18 cellular contexts compared by ENCODE assay signal in the genomic region with DNA sequence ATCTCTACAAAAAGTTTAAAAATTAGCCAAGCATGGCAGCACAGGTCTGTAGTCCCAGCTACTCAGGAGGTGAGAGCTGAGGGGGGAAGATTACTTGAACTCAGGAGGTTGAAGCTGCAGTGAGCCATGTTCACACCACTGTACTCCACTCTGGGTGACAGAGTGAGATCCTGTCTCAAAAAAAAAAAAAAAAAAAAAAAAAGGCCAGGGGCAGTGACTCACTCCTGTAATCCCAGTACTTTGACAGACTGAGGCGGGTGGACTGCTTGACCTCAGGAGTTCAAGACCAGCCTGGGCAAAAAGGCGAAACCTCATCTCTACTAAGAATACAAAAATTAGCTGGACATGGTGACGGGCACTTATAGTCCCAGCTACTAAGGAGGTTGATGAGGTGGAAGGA. TPM values are rescaled to one million over a fixed set of nuclear protein-coding genes. Genes with fewer than 3 reads are reported as not detected.
A peak's percentile ranks its signal among the peaks of the same experiment; 100 is the strongest.
DNase-seq lines count a peak whose midpoint lies in the region; ATAC-seq, FAIRE-seq and TF ChIP-seq lines count a peak whose summit lies in the region.
"Had no signal": no experiment of that assay in that cellular context is flagged by ENCODE, and none has a peak within 500 bp of the region (broad histone marks: within the 10 kb centered on the region; RNA-seq: fewer than 3 reads in every experiment).

No MANE protein-coding gene starts in this region.

- no peak overlapping the region for H3K9ac ChIP-seq in endothelial cell of umbilical vein (replicated peaks; ENCODE audit: extremely low read depth, insufficient read depth, low read length)

- peaks cover 0 to 21% of the 10 kb centered on the region in 2 experiments for H3K36me3 ChIP-seq in endothelial cell of umbilical vein (ENCODE audit: control insufficient read depth in 2 of 2, extremely low read depth in 1 of 2, insufficient read depth in 2 of 2, low read length in 2 of 2)

- no peaks in the 10 kb centered on the region for H3K9me3 Mint-ChIP-seq in activated naive CD8-positive, alpha-beta T cell (ENCODE audit: low read depth)
- H3K9me3 Mint-ChIP-seq in activated naive CD8-positive, alpha-beta T cell treated with anti-CD3 and anti-CD28 coated beads for 36 hours: no peaks in the 10 kb centered on the region
- no peaks in the 10 kb centered on the region for H3K9me3 Mint-ChIP-seq in stimulated activated effector memory CD8-positive, alpha-beta T cell treated with anti-CD3 and anti-CD28 coated beads, Interleukin-12 subunit alpha, Interleukin-12 subunit beta, amount 100 ng/mL, for 72 hours
- H3K9me3 Mint-ChIP-seq: activated CD4-positive, alpha-beta memory T cell treated with anti-CD3 and anti-CD28 coated beads for 36 hours; activated T-helper 2 cell treated with anti-CD3 and anti-CD28 coated beads, Interferon-gamma antibody, Interleukin-2, Interleukin-4, amounts not matched to agents 10 μg/mL and 5 μg/mL and 100 μg/mL, durations not matched to agents 14 hours and 24 hours and 36 hours; dendritic cell treated with granulocyte-macrophage colony-stimulating factor and Interleukin-4, amounts not matched to agents 40 ng/mL and 50 ng/mL, for 4 days had no signal

- DNase-seq in activated naive CD8-positive, alpha-beta T cell treated with anti-CD3 and anti-CD28 coated beads for 36 hours: no peak
- DNase-seq in MV-4-11 (lab: John Stamatoyannopoulos, UW) (peak; percentile 44), endothelial cell of umbilical vein (ENCODE audit: low read depth, low spot score) (peak; percentile 24), NCI-H2227 treated with DMSO at 0.1 percent for 48 hours (lab: John Stamatoyannopoulos, UW) (no peak), ecto neural progenitor cell (ENCODE audit: low spot score) (no peak)
- DNase-seq in stimulated activated effector memory CD8-positive, alpha-beta T cell treated with anti-CD3 and anti-CD28 coated beads, Interleukin-12 subunit alpha, Interleukin-12 subunit beta, amount 100 ng/mL, for 72 hours (ENCODE audit: low spot score in 2 of 2): no peak
- DNase-seq: activated CD4-positive, alpha-beta memory T cell treated with anti-CD3 and anti-CD28 coated beads for 36 hours; Kasumi-1; left colon; NCI-H1694 treated with DMSO at 0.1 percent for 48 hours; NCI-H510A treated with DMSO at 0.1 percent for 48 hours; stimulated activated naive CD4-positive, alpha-beta T cell treated with Interleukin-2 at 50 U/mL for 16 hours; upper lobe of right lung had no signal

- no peak for TF ChIP-seq POLR2A in endothelial cell of umbilical vein (IDR thresholded peaks at IDR 0.05; ENCODE audit: low read depth, low read length)

- no peaks in the 10 kb centered on the region for H3K9me3 ChIP-seq in endothelial cell of umbilical vein (replicated peaks; ENCODE audit: control insufficient read depth, insufficient read depth, low read length)
- H3K9me3 ChIP-seq: upper lobe of right lung had no signal

- peak overlapping the region; percentile 85 for H3K4me2 ChIP-seq in endothelial cell of umbilical vein (ENCODE audit: insufficient read depth, low read length)
- H3K4me2 ChIP-seq: hepatocyte had no signal

- H3K4me3 Mint-ChIP-seq in activated naive CD8-positive, alpha-beta T cell: no peak overlapping the region
- no peak overlapping the region for H3K4me3 Mint-ChIP-seq in activated naive CD8-positive, alpha-beta T cell treated with anti-CD3 and anti-CD28 coated beads for 36 hours
- no peak overlapping the region for H3K4me3 Mint-ChIP-seq in stimulated activated effector memory CD8-positive, alpha-beta T cell treated with anti-CD3 and anti-CD28 coated beads, Interleukin-12 subunit alpha, Interleukin-12 subunit beta, amount 100 ng/mL, for 72 hours
- H3K4me3 Mint-ChIP-seq: activated CD4-positive, alpha-beta memory T cell treated with anti-CD3 and anti-CD28 coated beads for 36 hours; dendritic cell treated with granulocyte-macrophage colony-stimulating factor and Interleukin-4, amounts not matched to agents 40 ng/mL and 50 ng/mL, for 4 days had no signal

- H3K27me3 Mint-ChIP-seq in activated naive CD8-positive, alpha-beta T cell: no peaks in the 10 kb centered on the region
- no peaks in the 10 kb centered on the region for H3K27me3 Mint-ChIP-seq in activated naive CD8-positive, alpha-beta T cell treated with anti-CD3 and anti-CD28 coated beads for 36 hours
- H3K27me3 Mint-ChIP-seq: activated CD4-positive, alpha-beta memory T cell treated with anti-CD3 and anti-CD28 coated beads for 36 hours; dendritic cell treated with granulocyte-macrophage colony-stimulating factor and Interleukin-4, amounts not matched to agents 40 ng/mL and 50 ng/mL, for 4 days had no signal

- H3K36me3 Mint-ChIP-seq in activated naive CD8-positive, alpha-beta T cell: peaks cover 19% of the 10 kb centered on the region
- H3K36me3 Mint-ChIP-seq in activated naive CD8-positive, alpha-beta T cell treated with anti-CD3 and anti-CD28 coated beads for 36 hours: peaks cover 27% of the 10 kb centered on the region
- H3K36me3 Mint-ChIP-seq in stimulated activated effector memory CD8-positive, alpha-beta T cell treated with anti-CD3 and anti-CD28 coated beads, Interleukin-12 subunit alpha, Interleukin-12 subunit beta, amount 100 ng/mL, for 72 hours: no peaks in the 10 kb centered on the region

- H3K79me2 ChIP-seq in endothelial cell of umbilical vein (ENCODE audit: control insufficient read depth, insufficient read depth, low read length): peaks cover 53% of the 10 kb centered on the region

- peak overlapping the region; percentile 84 for H3K27ac ChIP-seq in endothelial cell of umbilical vein (ENCODE audit: insufficient read depth, low read depth, low read length)
- H3K27ac ChIP-seq: hepatocyte, upper lobe of right lung had no signal

- dilution Hi-C loops in endothelial cell of umbilical vein (cut with MboI; ENCODE audit: extremely low pct_ligation_motif_present, low sequenced_read_pairs): no loop called here

- no peak for ATAC-seq in stimulated activated effector memory CD8-positive, alpha-beta T cell treated with anti-CD3 and anti-CD28 coated beads, Interleukin-12 subunit alpha, Interleukin-12 subunit beta, amount 100 ng/mL, for 72 hours
- ATAC-seq in HG02798 (IDR thresholded peaks at IDR 0.05; ENCODE audit: poor library complexity, unreplicated experiment): no peak
- ATAC-seq: left colon, upper lobe of right lung had no signal

- FAIRE-seq in endothelial cell of umbilical vein (lab: Jason Lieb, UNC): peak; percentile 18

- H3K9me1 ChIP-seq in endothelial cell of umbilical vein (replicated peaks; ENCODE audit: control insufficient read depth, extremely low read depth, insufficient read depth, low read length): no peaks in the 10 kb centered on the region

- H2AFZ ChIP-seq in endothelial cell of umbilical vein (ENCODE audit: low read depth, low read length): no peak overlapping the region
- H2AFZ ChIP-seq: hepatocyte had no signal

- peaks cover 32% of the 10 kb centered on the region for H3K4me1 Mint-ChIP-seq in activated naive CD8-positive, alpha-beta T cell (ENCODE audit: low read depth)
- peaks cover 25% of the 10 kb centered on the region for H3K4me1 Mint-ChIP-seq in activated naive CD8-positive, alpha-beta T cell treated with anti-CD3 and anti-CD28 coated beads for 36 hours
- peaks cover 10% of the 10 kb centered on the region for H3K4me1 Mint-ChIP-seq in stimulated activated effector memory CD8-positive, alpha-beta T cell treated with anti-CD3 and anti-CD28 coated beads, Interleukin-12 subunit alpha, Interleukin-12 subunit beta, amount 100 ng/mL, for 72 hours

- BruUV-seq in endothelial cell of umbilical vein (replicated peaks; lab: Mats Ljungman, UMichigan): no TSS peak

- H4K20me1 ChIP-seq in endothelial cell of umbilical vein (replicated peaks; ENCODE audit: control insufficient read depth, extremely low read depth, insufficient read depth, low read length): no peaks in the 10 kb centered on the region

- peak overlapping the region; percentile 46 for H3K27ac Mint-ChIP-seq in activated naive CD8-positive, alpha-beta T cell
- no peak overlapping the region for H3K27ac Mint-ChIP-seq in activated naive CD8-positive, alpha-beta T cell treated with anti-CD3 and anti-CD28 coated beads for 36 hours
- peak overlapping the region; percentile 40 for H3K27ac Mint-ChIP-seq in stimulated activated effector memory CD8-positive, alpha-beta T cell treated with anti-CD3 and anti-CD28 coated beads, Interleukin-12 subunit alpha, Interleukin-12 subunit beta, amount 100 ng/mL, for 72 hours
- H3K27ac Mint-ChIP-seq: activated CD4-positive, alpha-beta memory T cell treated with anti-CD3 and anti-CD28 coated beads for 36 hours; activated T-helper 2 cell treated with anti-CD3 and anti-CD28 coated beads, Interferon-gamma antibody, Interleukin-2, Interleukin-4, amounts not matched to agents 10 μg/mL and 5 μg/mL and 100 μg/mL, durations not matched to agents 14 hours and 24 hours and 36 hours; dendritic cell treated with granulocyte-macrophage colony-stimulating factor and Interleukin-4, amounts not matched to agents 40 ng/mL and 50 ng/mL, for 4 days had no signal

- CTCF ChIA-PET in endothelial cell of umbilical vein (lab: Charles Lee): interaction anchor here (0.7 to 4.8 kb wide), 4 partner anchors 12 to 25 kb away, joined by 4 to 51 read pairs (median 4); no protein-coding TSS in a partner anchor

- no peaks in the 10 kb centered on the region for H3K27me3 ChIP-seq in endothelial cell of umbilical vein (ENCODE audit: control insufficient read depth in 2 of 2, insufficient read depth in 2 of 2, low read length in 2 of 2)
- H3K27me3 ChIP-seq: hepatocyte, upper lobe of right lung had no signal

- TF ChIP-seq CTCF in endothelial cell of umbilical vein (IDR thresholded peaks at IDR 0.05; ENCODE audit: extremely low read depth in 1 of 2, insufficient read depth in 1 of 2, low read depth in 1 of 2, low read length in 2 of 2): no peak

- peaks cover 35% of the 10 kb centered on the region for H3K4me1 ChIP-seq in endothelial cell of umbilical vein (ENCODE audit: control insufficient read depth, extremely low read depth, insufficient read depth, low read length)
- H3K4me1 ChIP-seq: upper lobe of right lung had no signal

- H3K4me3 ChIP-seq in endothelial cell of umbilical vein (replicated peaks in 1 of 3; ENCODE audit: insufficient read depth in 1 of 3, low read depth in 1 of 3, low read length in 3 of 3): no peak overlapping the region
- H3K4me3 ChIP-seq: hepatocyte, upper lobe of right lung had no signal

- intact Hi-C loops in endothelial cell of umbilical vein (cut with micrococcal nuclease): no loop called here

- POLR2A ChIA-PET in endothelial cell of umbilical vein (lab: Charles Lee): interaction anchor here (1.2 kb wide), 1 partner anchor 24 kb away, joined by 8 read pairs; no protein-coding TSS in a partner anchor

RNA-seq across cellular contexts. Expression of a gene that starts 37.0 kb away (rescaled TPM):
- 100 to 1,000 TPM; 107 to 108 TPM for total RNA-seq in activated naive CD8-positive, alpha-beta T cell treated with anti-CD3 and anti-CD28 coated beads for 36 hours
- 79.2 and 83.7 TPM in 2 replicates for total RNA-seq in endothelial cell of umbilical vein
- 32.9 and 34.6 TPM in 2 replicates for polyA plus RNA-seq in endothelial cell of umbilical vein
- polyA plus RNA-seq in endothelial cell of umbilical vein (2011; cell fraction: cytosol; rRNA removed): 25.7 and 26.5 TPM in 2 replicates
- 47.8 and 58.0 TPM in 2 replicates for polyA plus RNA-seq in endothelial cell of umbilical vein (2011; cell fraction: nucleus; rRNA removed)
- 39.3 and 44.3 TPM in 2 replicates for polyA plus RNA-seq in endothelial cell of umbilical vein (2012)
- polyA minus RNA-seq in endothelial cell of umbilical vein: 172 and 191 TPM in 2 replicates
- polyA minus RNA-seq in endothelial cell of umbilical vein (2011; cell fraction: cytosol; rRNA and poly(A)+ RNA removed): 85.0 TPM
- 116 and 160 TPM in 2 replicates for polyA minus RNA-seq in endothelial cell of umbilical vein (2011; cell fraction: nucleus; rRNA and poly(A)+ RNA removed)

Comparison
In these comparisons a context has a peak if more than half of its experiments do, and no peak if none do; other contexts are left out.
1. DNase-seq: peak in MV-4-11 (single experiment) and endothelial cell of umbilical vein (single experiment); none in activated naive CD8-positive, alpha-beta T cell treated with anti-CD3 and anti-CD28 coated beads for 36 hours (single experiment), stimulated activated effector memory CD8-positive, alpha-beta T cell treated with anti-CD3 and anti-CD28 coated beads, Interleukin-12 subunit alpha, Interleukin-12 subunit beta, amount 100 ng/mL, for 72 hours (0 of 2), NCI-H2227 treated with DMSO at 0.1 percent for 48 hours (single experiment) and ecto neural progenitor cell (single experiment).